ENCODE assay signal across 27 cellular contexts in genomic region chr18:22685788-22686187, GRCh38.
DNase-seq lines count a peak whose midpoint lies in the region; ATAC-seq, FAIRE-seq and TF ChIP-seq lines count a peak whose summit lies in the region.
"Had no signal": no experiment of that assay in that cellular context is flagged by ENCODE, and none has a peak within 500 bp of the region (broad histone marks: within the 10 kb centered on the region; RNA-seq: fewer than 3 reads in every experiment).

No MANE protein-coding gene starts in this region.

- H3K36me3 Mint-ChIP-seq in nephron (ENCODE audit: low read depth): no peaks in the 10 kb centered on the region
- no peaks in the 10 kb centered on the region for H3K36me3 Mint-ChIP-seq in stimulated activated naive B cell treated with anti-CD40 and anti-IgM and Interleukin-4, amounts not matched to agents 10 μg/mL and 1 μg/mL and 100 μg/mL, for 72 hours
- H3K36me3 Mint-ChIP-seq: CD14-positive monocyte; CD4-positive, alpha-beta memory T cell; CD4-positive, CD25-positive, alpha-beta regulatory T cell had no signal

- peak overlapping the region; percentile 46; the same call in 1 of the 2 replicates for H2BK20ac ChIP-seq in IMR-90 (ENCODE audit: low read depth, low read length)

- no peak overlapping the region for H2AFZ ChIP-seq in IMR-90 (replicated peaks; ENCODE audit: low read length, poor library complexity)

- H4K20me1 ChIP-seq in IMR-90 (ENCODE audit: insufficient read depth, low read length): no peaks in the 10 kb centered on the region
- H4K20me1 ChIP-seq: BLaER1 had no signal

- dilution Hi-C loops in IMR-90 (cut with HindIII; ENCODE audit: low sequenced_read_pairs, unreplicated experiment): no loop called here

- no peak for TF ChIP-seq POLR2A in IMR-90 (IDR thresholded peaks at IDR 0.05; ENCODE audit: low read depth, low read length)

- H3K9me3 Mint-ChIP-seq in nephron: no peaks in the 10 kb centered on the region
- H3K9me3 Mint-ChIP-seq in stimulated activated naive B cell treated with anti-CD40 and anti-IgM and Interleukin-4, amounts not matched to agents 10 μg/mL and 1 μg/mL and 100 μg/mL, for 72 hours: peaks cover 0 to 5% of the 10 kb centered on the region in 2 donors
- H3K9me3 Mint-ChIP-seq: CD8-positive, alpha-beta memory T cell had no signal

- no peak overlapping the region for H2BK120ac ChIP-seq in IMR-90 (ENCODE audit: low read depth, low read length)

- no peak overlapping the region for H4K5ac ChIP-seq in IMR-90 (ENCODE audit: low read depth, low read length)

- no peaks in the 10 kb centered on the region for H3K9me3 ChIP-seq in IMR-90 (ENCODE audit: control insufficient read depth, insufficient read depth, low read length)
- H3K9me3 ChIP-seq: BE2C had no signal

- TF ChIP-seq CTCF in IMR-90 (conservative IDR thresholded peaks at IDR 0.05; ENCODE audit: low read depth, low read length) (no peak), nephron (IDR thresholded peaks at IDR 0.05; ENCODE audit: unreplicated experiment in 3 of 3) (no peak), GM20000 (IDR thresholded peaks at IDR 0.05; ENCODE audit: extremely low read depth, missing control alignments) (no peak)

- no peak overlapping the region for H2AK5ac ChIP-seq in IMR-90 (ENCODE audit: low read depth, low read length)

- WGBS in IMR-90 (ENCODE audit: extremely low coverage in 2 of 2, insufficient read length in 1 of 2), 2 experiments: 100% methylated on average over 1 of the region's 2 CpGs; no CpG with 5 or more reads in 1 of the 2 experiments

- in situ Hi-C loops in IMR-90 (cut with MboI; ENCODE audit: low sequenced_read_pairs): no loop called here

- peaks cover 12% of the 10 kb centered on the region for H3K4me1 ChIP-seq in IMR-90 (ENCODE audit: control insufficient read depth, insufficient read depth, low read length)
- H3K4me1 ChIP-seq: BE2C, BLaER1 had no signal

- H3K4ac ChIP-seq in IMR-90 (ENCODE audit: low read depth, low read length): 0 out of 2 replicates have a peak overlapping the region, but pooled peaks have one; percentile 3

- no peaks in the 10 kb centered on the region for H3K27me3 Mint-ChIP-seq in nephron (ENCODE audit: low read depth)
- H3K27me3 Mint-ChIP-seq in stimulated activated naive B cell treated with anti-CD40 and anti-IgM and Interleukin-4, amounts not matched to agents 10 μg/mL and 1 μg/mL and 100 μg/mL, for 72 hours: peaks cover 5 to 14% of the 10 kb centered on the region in 2 donors
- H3K27me3 Mint-ChIP-seq: CD4-positive, CD25-positive, alpha-beta regulatory T cell had no signal

- FAIRE-seq in RCC 7860 (lab: Jason Lieb, UNC): no peak
- FAIRE-seq: A204.1, GM12878, GM12892, GM18507 had no signal

- peak overlapping the region; percentile 23 to 72 (median 28) for H3K27ac Mint-ChIP-seq in nephron
- H3K27ac Mint-ChIP-seq in stimulated activated naive B cell treated with anti-CD40 and anti-IgM and Interleukin-4, amounts not matched to agents 10 μg/mL and 1 μg/mL and 100 μg/mL, for 72 hours: no peak overlapping the region
- H3K27ac Mint-ChIP-seq: CD14-positive monocyte; CD4-positive, CD25-positive, alpha-beta regulatory T cell; CD8-positive, alpha-beta memory T cell had no signal

- H4K8ac ChIP-seq in IMR-90 (ENCODE audit: low read depth in 2 of 2, low read length in 2 of 2): no peak overlapping the region

- H3K18ac ChIP-seq in IMR-90 (ENCODE audit: low read depth, low read length): no peak overlapping the region

- H2BK15ac ChIP-seq in IMR-90 (ENCODE audit: low read depth, low read length): no peak overlapping the region; the same call in 2 of the 3 replicates

- H3K36me3 ChIP-seq in IMR-90 (ENCODE audit: control insufficient read depth, insufficient read depth, low read length): no peaks in the 10 kb centered on the region
- H3K36me3 ChIP-seq: BE2C, BLaER1 had no signal

- CTCF ChIA-PET in IMR-90 (lab: Yijun Ruan, JAX): no interaction called here

- DNase-seq in IMR-90: no peak
- no peak for DNase-seq in left lobe of liver (ENCODE audit: low spot score)
- DNase-seq in RCC 7860 (ENCODE audit: low spot score): no peak
- DNase-seq in GM20000 (ENCODE audit: low spot score): no peak
- DNase-seq in stimulated activated naive B cell treated with anti-CD40 and anti-IgM and Interleukin-4, amounts not matched to agents 10 μg/mL and 1 μg/mL and 100 μg/mL, for 72 hours: no peak
- DNase-seq: 8988T; ACHN; BE2C; C1 segment of cervical spinal cord; CD4-positive, alpha-beta memory T cell; CD4-positive, CD25-positive, alpha-beta regulatory T cell; CD8-positive, alpha-beta memory T cell; COR-L47; DMS 273 treated with DMSO at 0.1 percent for 48 hours; DMS153; DMS53; DMS79; DND-41; EL; GDM1 had no signal

- TF ChIP-seq RAD21 in IMR-90 (IDR thresholded peaks at IDR 0.05; ENCODE audit: low read length): no peak

- BruUV-seq in IMR-90 (replicated peaks; lab: Mats Ljungman, UMichigan): no TSS peak

- no peak overlapping the region for H3K14ac ChIP-seq in IMR-90 (replicated peaks; ENCODE audit: low read depth, low read length)

- no peak overlapping the region for H4K91ac ChIP-seq in IMR-90 (ENCODE audit: insufficient read depth, low read depth, low read length)

- no peak overlapping the region for H3K4me3 ChIP-seq in IMR-90 (ENCODE audit: insufficient read depth, low read depth, low read length)
- H3K4me3 ChIP-seq: BLaER1, GM12878 had no signal

- H3K27ac ChIP-seq in IMR-90 (ENCODE audit: insufficient read depth, low read length): no peak overlapping the region
- H3K27ac ChIP-seq: BLaER1 had no signal

- intact Hi-C loops in IMR-90 (cut with micrococcal nuclease): no loop called here

- H3K4me2 ChIP-seq in IMR-90 (ENCODE audit: low read depth, low read length): no peak overlapping the region
- H3K4me2 ChIP-seq: BLaER1 had no signal

- H3K4me3 Mint-ChIP-seq in nephron: no peak overlapping the region
- no peak overlapping the region for H3K4me3 Mint-ChIP-seq in stimulated activated naive B cell treated with anti-CD40 and anti-IgM and Interleukin-4, amounts not matched to agents 10 μg/mL and 1 μg/mL and 100 μg/mL, for 72 hours
- H3K4me3 Mint-ChIP-seq: CD14-positive monocyte; CD4-positive, alpha-beta memory T cell; CD4-positive, CD25-positive, alpha-beta regulatory T cell; CD8-positive, alpha-beta memory T cell had no signal

- H3K27me3 ChIP-seq in IMR-90 (ENCODE audit: control insufficient read depth, insufficient read depth, low read length): no peaks in the 10 kb centered on the region
- H3K27me3 ChIP-seq: BE2C, BLaER1 had no signal

- H3K79me1 ChIP-seq in IMR-90 (ENCODE audit: low read depth in 1 of 2, low read length in 2 of 2): no peaks in the 10 kb centered on the region

- no peak overlapping the region for H2BK5ac ChIP-seq in IMR-90 (ENCODE audit: low read depth, low read length, poor library complexity, severe bottlenecking)

- no peak overlapping the region for H3K9ac ChIP-seq in IMR-90 (ENCODE audit: low read depth, low read length)
- H3K9ac ChIP-seq: BLaER1 had no signal

- H3K23ac ChIP-seq in IMR-90 (ENCODE audit: low read depth, low read length): no peak overlapping the region

- H2AK9ac ChIP-seq in IMR-90 (replicated peaks; ENCODE audit: low read depth, low read length, poor library complexity): no peak overlapping the region

- H3K9me1 ChIP-seq in IMR-90 (ENCODE audit: insufficient read depth, low read length): peaks cover 6% of the 10 kb centered on the region

- no peak overlapping the region for H3K56ac ChIP-seq in IMR-90 (ENCODE audit: extremely low read depth, insufficient read depth, low read length)

- POLR2A ChIA-PET in IMR-90 (lab: Charles Lee; ENCODE audit: unreplicated experiment): no interaction called here

- peaks cover 34% of the 10 kb centered on the region for H3K4me1 Mint-ChIP-seq in nephron
- H3K4me1 Mint-ChIP-seq in stimulated activated naive B cell treated with anti-CD40 and anti-IgM and Interleukin-4, amounts not matched to agents 10 μg/mL and 1 μg/mL and 100 μg/mL, for 72 hours: no peaks in the 10 kb centered on the region
- H3K4me1 Mint-ChIP-seq: CD14-positive monocyte; CD4-positive, alpha-beta memory T cell; CD4-positive, CD25-positive, alpha-beta regulatory T cell; CD8-positive, alpha-beta memory T cell had no signal

- ATAC-seq in IMR-90 (ENCODE audit: low read depth): no peak
- ATAC-seq in left lobe of liver: peak; percentile 5
- no peak for ATAC-seq in stimulated activated naive B cell treated with anti-CD40 and anti-IgM and Interleukin-4, amounts not matched to agents 10 μg/mL and 1 μg/mL and 100 μg/mL, for 72 hours (replicated peaks)
- ATAC-seq: GM12878 had no signal

TF ChIP-seq in IMR-90, 13 proteins besides CTCF, POLR2A, EP300 and RAD21:
- TF ChIP-seq NFE2L2 (IDR thresholded peaks at IDR 0.05; ENCODE audit: low read depth, low read length): no peak
- no peak for TF ChIP-seq USF2 (IDR thresholded peaks at IDR 0.05; ENCODE audit: low read depth, low read length)
- no peak for TF ChIP-seq CEBPB (IDR thresholded peaks at IDR 0.05; ENCODE audit: low read depth, low read length)
- TF ChIP-seq SMC3 (IDR thresholded peaks at IDR 0.05; ENCODE audit: low read depth, low read length): no peak
- TF ChIP-seq ELK1 (IDR thresholded peaks at IDR 0.05; ENCODE audit: borderline replicate concordance, low read depth, low read length): no peak
- TF ChIP-seq RFX5 (IDR thresholded peaks at IDR 0.05; ENCODE audit: low read depth, low read length): no peak
- no peak for TF ChIP-seq MAFK (IDR thresholded peaks at IDR 0.05; ENCODE audit: low read depth, low read length)
- no peak for TF ChIP-seq RCOR1 (IDR thresholded peaks at IDR 0.05; ENCODE audit: insufficient replicate concordance, low read length)
- no peak for TF ChIP-seq BHLHE40 (IDR thresholded peaks at IDR 0.05; ENCODE audit: low read depth, low read length)
- no peak for TF ChIP-seq MXI1 (IDR thresholded peaks at IDR 0.05; ENCODE audit: borderline replicate concordance, low read depth, low read length)
- TF ChIP-seq MAZ (IDR thresholded peaks at IDR 0.05; ENCODE audit: borderline replicate concordance, low read depth, low read length): no peak
- no peak for TF ChIP-seq CHD1 (IDR thresholded peaks at IDR 0.05; ENCODE audit: low read depth, low read length)
